14 cellular contexts compared by ENCODE assay signal in genomic region chr12:116436561-116437249, GRCh38.
"Had no signal": no experiment of that assay in that cellular context is flagged by ENCODE, and none has a peak within 500 bp of the region (broad histone marks: within the 10 kb centered on the region; RNA-seq: fewer than 3 reads in every experiment).

No MANE protein-coding gene starts in this region.

- H3K4me3 Mint-ChIP-seq: activated B cell treated with CpG ODN at 0.5 μM for 24 hours; activated CD4-positive, alpha-beta T cell treated with anti-CD3 and anti-CD28 coated beads, Interleukin-2, amount 10 ng/mL, durations not matched to agents 24 days and 14 days; endodermal cell; natural killer cell treated with Interleukin-12 subunit alpha and Interleukin-12 subunit beta and Interleukin-15 and Interleukin-18, amount 100 ng/mL, for 72 hours; T-helper 17 cell had no signal

- ATAC-seq: lower lobe of right lung; natural killer cell treated with Interleukin-12 subunit alpha and Interleukin-12 subunit beta and Interleukin-15 and Interleukin-18, amount 100 ng/mL, for 72 hours; T-helper 17 cell had no signal

- H3K27ac ChIP-seq: adrenal gland, lower lobe of right lung, ovary, thyroid gland had no signal

- DNase-seq: activated B cell treated with CpG ODN at 0.5 μM for 24 hours; activated CD4-positive, alpha-beta T cell treated with anti-CD3 and anti-CD28 coated beads, Interleukin-2, amount 10 ng/mL, durations not matched to agents 24 days and 14 days; activated CD8-positive, alpha-beta memory T cell treated with anti-CD3 and anti-CD28 coated beads for 24 hours; activated naive CD4-positive, alpha-beta T cell treated with anti-CD3 and anti-CD28 coated beads, Interleukin-2, amount 50 U/mL, for 16 hours; adrenal gland; central memory CD4-positive, alpha-beta T cell; endodermal cell; hippocampal formation; lower lobe of right lung; ovary; stimulated activated CD4-positive, alpha-beta T cell treated with anti-CD3 and anti-CD28 coated beads, Interleukin-4, amount 100 ng/mL, for 4 hours; T-helper 17 cell; thyroid gland had no signal

- H3K36me3 Mint-ChIP-seq: natural killer cell treated with Interleukin-12 subunit alpha and Interleukin-12 subunit beta and Interleukin-15 and Interleukin-18, amount 100 ng/mL, for 72 hours had no signal

- H3K27me3 Mint-ChIP-seq: activated B cell treated with CpG ODN at 0.5 μM for 24 hours had no signal

- H3K4me3 ChIP-seq: adrenal gland, lower lobe of right lung, ovary, thyroid gland had no signal

- H3K27me3 ChIP-seq: adrenal gland, ovary, thyroid gland had no signal

- H3K36me3 ChIP-seq: adrenal gland, lower lobe of right lung, ovary, thyroid gland had no signal

- H3K4me1 Mint-ChIP-seq: activated CD4-positive, alpha-beta T cell treated with anti-CD3 and anti-CD28 coated beads, Interleukin-2, amount 10 ng/mL, durations not matched to agents 24 days and 14 days had no signal

- H3K27ac Mint-ChIP-seq: activated B cell treated with CpG ODN at 0.5 μM for 24 hours; activated CD4-positive, alpha-beta T cell treated with anti-CD3 and anti-CD28 coated beads, Interleukin-2, amount 10 ng/mL, durations not matched to agents 24 days and 14 days; endodermal cell; natural killer cell treated with Interleukin-12 subunit alpha and Interleukin-12 subunit beta and Interleukin-15 and Interleukin-18, amount 100 ng/mL, for 72 hours; T-helper 17 cell had no signal

- H3K9me3 Mint-ChIP-seq: activated B cell treated with CpG ODN at 0.5 μM for 24 hours; activated CD4-positive, alpha-beta T cell treated with anti-CD3 and anti-CD28 coated beads, Interleukin-2, amount 10 ng/mL, durations not matched to agents 24 days and 14 days; natural killer cell treated with Interleukin-12 subunit alpha and Interleukin-12 subunit beta and Interleukin-15 and Interleukin-18, amount 100 ng/mL, for 72 hours had no signal

- H3K9me3 ChIP-seq: adrenal gland, lower lobe of right lung, ovary, thyroid gland had no signal
